Comparison of ENCODE assay signal across 9 cellular contexts in genomic region chr3:172550347-172550943, GRCh38. TPM values are rescaled to one million over a fixed set of nuclear protein-coding genes. Genes with fewer than 3 reads are reported as not detected.
DNase-seq lines count a peak whose midpoint lies in the region; ATAC-seq, FAIRE-seq and TF ChIP-seq lines count a peak whose summit lies in the region.
"Had no signal": no experiment of that assay in that cellular context is flagged by ENCODE, and none has a peak within 500 bp of the region (broad histone marks: within the 10 kb centered on the region; RNA-seq: fewer than 3 reads in every experiment).

No MANE protein-coding gene starts in this region.

- peaks cover 6% of the 10 kb centered on the region for H3K9me3 Mint-ChIP-seq in T-helper 1 cell treated with Interleukin-12 subunit alpha and Interleukin-12 subunit beta and Interleukin-4 antibody, amounts not matched to agents 30 μg/mL and 1 μg/mL, for 36 hours
- no peaks in the 10 kb centered on the region for H3K9me3 Mint-ChIP-seq in chondrocyte (ENCODE audit: low read depth)

- in situ Hi-C loops in K562 (cut with MboI): no loop called here

- peaks cover 11% of the 10 kb centered on the region for H3K36me3 Mint-ChIP-seq in T-helper 1 cell treated with Interleukin-12 subunit alpha and Interleukin-12 subunit beta and Interleukin-4 antibody, amounts not matched to agents 30 μg/mL and 1 μg/mL, for 36 hours (ENCODE audit: low read depth)
- H3K36me3 Mint-ChIP-seq in chondrocyte (ENCODE audit: low read depth): no peaks in the 10 kb centered on the region

- peak overlapping the region; percentile 9 for H3K4me3 Mint-ChIP-seq in T-helper 1 cell treated with Interleukin-12 subunit alpha and Interleukin-12 subunit beta and Interleukin-4 antibody, amounts not matched to agents 30 μg/mL and 1 μg/mL, for 36 hours
- H3K4me3 Mint-ChIP-seq in chondrocyte (ENCODE audit: unreplicated experiment): no peak overlapping the region

- ATAC-seq in HG02642 (IDR thresholded peaks at IDR 0.05; ENCODE audit: poor library complexity, unreplicated experiment) (peak; percentile 76), K562 (peak; percentile 93), Right ventricle myocardium superior (ENCODE audit: poor library complexity) (no peak)

- no peak for TF ChIP-seq RAD21 in K562 (CRISPR knock-in tag; conservative IDR thresholded peaks at IDR 0.05 in 1 of 2, IDR thresholded peaks at IDR 0.05 in 1 of 2)

- no peaks in the 10 kb centered on the region for H3K9me3 ChIP-seq in K562 (replicated peaks; ENCODE audit: control insufficient read depth, insufficient read depth, low read depth, low read length)
- H3K9me3 ChIP-seq: upper lobe of left lung had no signal

- WGBS in K562 (ENCODE audit: insufficient coverage, low coverage, missing lambda C conversion rate): 1% methylated on average over 6 of the region's 6 CpGs

- POLR2A ChIA-PET in K562 (lab: Yijun Ruan, JAX): no interaction called here

- H3K27me3 ChIP-seq in K562 (ENCODE audit: control insufficient read depth in 2 of 2, insufficient read depth in 2 of 2, low read length in 2 of 2): no peaks in the 10 kb centered on the region
- H3K27me3 ChIP-seq: upper lobe of left lung had no signal

- H3K79me2 ChIP-seq in K562 (ENCODE audit: control insufficient read depth, insufficient read depth, low read length): no peaks in the 10 kb centered on the region

- H3K27ac ChIP-seq in K562 (ENCODE audit: extremely low read depth, low read depth, low read length): no peak overlapping the region
- H3K27ac ChIP-seq: upper lobe of left lung had no signal

- no peak overlapping the region for H3K4me3 ChIP-seq in K562
- H3K4me3 ChIP-seq: upper lobe of left lung had no signal

- CTCF ChIA-PET in K562 (lab: Yijun Ruan, JAX; ENCODE audit: low intra/inter-chr PET ratio): no interaction called here

- no peak overlapping the region for H2AFZ ChIP-seq in K562 (ENCODE audit: low read depth, low read length)

- DNase-seq in AG09319 (ENCODE audit: extremely low read depth, low read depth) (peak; percentile 32), K562 (ENCODE audit: extremely low read depth in 1 of 4, low spot score in 3 of 4) (peak; percentile 15 to 77 (median 36)), Right ventricle myocardium superior (no peak), COLO668 (lab: John Stamatoyannopoulos, UW; ENCODE audit: unreplicated experiment) (no peak), chondrocyte (ENCODE audit: low spot score) (no peak)
- DNase-seq in stimulated activated CD4-positive, alpha-beta T cell treated with anti-CD3 and anti-CD28 coated beads, Interleukin-15, amount 100 ng/mL, for 48 hours (ENCODE audit: low read depth in 2 of 2): peak; percentile 76 to 83
- DNase-seq: upper lobe of left lung had no signal

- H3K9me1 ChIP-seq in K562 (ENCODE audit: control insufficient read depth, insufficient read depth, low read length): no peaks in the 10 kb centered on the region

- intact Hi-C loops in K562 (cut with micrococcal nuclease) (no loop called here), Right ventricle myocardium superior (cut with DNase I) (no loop called here)

- H3K36me3 ChIP-seq in K562 (ENCODE audit: control insufficient read depth, insufficient read depth, low read length): no peaks in the 10 kb centered on the region
- H3K36me3 ChIP-seq: upper lobe of left lung had no signal

- peaks cover 40% of the 10 kb centered on the region for H3K4me1 Mint-ChIP-seq in T-helper 1 cell treated with Interleukin-12 subunit alpha and Interleukin-12 subunit beta and Interleukin-4 antibody, amounts not matched to agents 30 μg/mL and 1 μg/mL, for 36 hours (ENCODE audit: low read depth)
- H3K4me1 Mint-ChIP-seq in chondrocyte (ENCODE audit: low read depth): peaks cover 5% of the 10 kb centered on the region

- peak; percentile 78 for FAIRE-seq in K562 (lab: Jason Lieb, UNC)

- TF ChIP-seq CTCF in AG09319 (IDR thresholded peaks at IDR 0.05; ENCODE audit: low read depth, low read length): no peak
- TF ChIP-seq CTCF in K562 (IDR thresholded peaks at IDR 0.05 in 2 of 3, conservative IDR thresholded peaks at IDR 0.05 in 1 of 3; ENCODE audit: insufficient read depth in 2 of 3, low read depth in 1 of 3, low read length in 3 of 3): no peak
- no peak for TF ChIP-seq CTCF in chondrocyte (IDR thresholded peaks at IDR 0.05)

- TF ChIP-seq POLR2A in K562 (conservative IDR thresholded peaks at IDR 0.05): no peak

- peak overlapping the region; percentile 78 for H3K27ac Mint-ChIP-seq in T-helper 1 cell treated with Interleukin-12 subunit alpha and Interleukin-12 subunit beta and Interleukin-4 antibody, amounts not matched to agents 30 μg/mL and 1 μg/mL, for 36 hours
- no peak overlapping the region for H3K27ac Mint-ChIP-seq in chondrocyte (ENCODE audit: unreplicated experiment)

- 0 out of 4 replicates have a peak overlapping the region, but pooled peaks of 1 of the 2 experiments have one; percentile 19 for H3K9ac ChIP-seq in K562 (ENCODE audit: insufficient read depth in 1 of 2, low read depth in 2 of 2, low read length in 2 of 2)

- H3K4me2 ChIP-seq in K562 (ENCODE audit: insufficient read depth, low read length): peak overlapping the region; percentile 34; the same call in 1 of the 2 replicates

- no peaks in the 10 kb centered on the region for H3K27me3 Mint-ChIP-seq in T-helper 1 cell treated with Interleukin-12 subunit alpha and Interleukin-12 subunit beta and Interleukin-4 antibody, amounts not matched to agents 30 μg/mL and 1 μg/mL, for 36 hours (ENCODE audit: low read depth)
- H3K27me3 Mint-ChIP-seq in chondrocyte (ENCODE audit: low read depth): no peaks in the 10 kb centered on the region

- BruUV-seq in K562 (replicated peaks; lab: Mats Ljungman, UMichigan): no TSS peak

- H3K4me1 ChIP-seq in K562 (replicated peaks in 1 of 2; ENCODE audit: control insufficient read depth in 2 of 2, insufficient read depth in 2 of 2, low read length in 2 of 2): peaks cover 4 to 22% of the 10 kb centered on the region in 2 experiments

- no peaks in the 10 kb centered on the region for H4K20me1 ChIP-seq in K562 (replicated peaks; ENCODE audit: control insufficient read depth, insufficient read depth, low read length)

- TF ChIP-seq EP300 in K562 (IDR thresholded peaks at IDR 0.05; ENCODE audit: low read length): peak; percentile 28; the same call in 1 of the 2 replicates

TF ChIP-seq in K562, 482 proteins besides CTCF, POLR2A, EP300 and RAD21 (continues in another document):
- TF ChIP-seq MAFF (IDR thresholded peaks at IDR 0.05; ENCODE audit: low read length) (peak; percentile 24; the same call in 1 of the 2 replicates), CREM (IDR thresholded peaks at IDR 0.05; ENCODE audit: low read depth) (peak; percentile 46; the same call in 1 of the 2 replicates), CTBP1 (IDR thresholded peaks at IDR 0.05; ENCODE audit: borderline replicate concordance) (peak; percentile 38; the same call in 1 of the 2 replicates), DACH1 (IDR thresholded peaks at IDR 0.05; ENCODE audit: partially characterized antibody) (peak; percentile 59), TAL1 (IDR thresholded peaks at IDR 0.05) (0 out of 2 replicates have a peak, but pooled peaks have one; percentile 20), TCF7L2 (IDR thresholded peaks at IDR 0.05; ENCODE audit: low read depth, low read length) (no peak), FOSL1 (tag; conservative IDR thresholded peaks at IDR 0.05) (peak; percentile 91), ETS1 (conservative IDR thresholded peaks at IDR 0.05; ENCODE audit: control insufficient read depth, low read depth, low read length) (no peak), JUND (IDR thresholded peaks at IDR 0.05; ENCODE audit: borderline replicate concordance, low read depth, low read length) (peak; percentile 96), JUND (tag; IDR thresholded peaks at IDR 0.05; ENCODE audit: borderline replicate concordance, low read depth, low read length) (peak; percentile 96; the same call in 2 of the 3 replicates), RCOR1 (IDR thresholded peaks at IDR 0.05; ENCODE audit: borderline replicate concordance in 1 of 2, low read depth in 2 of 2, low read length in 2 of 2) (peak in 1 of 2 experiments; percentile 80; a peak in 1 of 4 replicates), TCF3 (CRISPR knock-in tag; IDR thresholded peaks at IDR 0.05) (peak; percentile 27; the same call in 1 of the 2 replicates), BHLHE40 (IDR thresholded peaks at IDR 0.05; ENCODE audit: low read length) (0 out of 2 replicates have a peak, but pooled peaks have one; percentile 20), SMARCE1 (IDR thresholded peaks at IDR 0.05) (peak; percentile 73), ARID1B (IDR thresholded peaks at IDR 0.05) (peak; percentile 63), SMARCA4 (IDR thresholded peaks at IDR 0.05) (peak; percentile 72), DPF2 (IDR thresholded peaks at IDR 0.05) (peak; percentile 80)

RNA-seq across cellular contexts. Expression of gene TNFSF10, which starts 27.2 kb away (rescaled TPM):
- total RNA-seq in K562 (2011; cell fraction: chromatin; rRNA removed; ENCODE audit: low replicate concordance): not detected in 2 replicates
- total RNA-seq in K562 (2011; cell fraction: nucleolus; rRNA removed): 0.53 TPM in 1 of 2 replicates, not detected in the other
- not detected in 2 replicates for total RNA-seq in K562 (2011; cell fraction: nucleoplasm; rRNA removed)
- total RNA-seq in K562 (2014; rRNA removed) (0.33 TPM in 1 of 2 replicates, not detected in the other), K562 (2014; rRNA removed; fragmentation: Illumina TruSeq; extraction: Trizol) (0.33 and 0.35 TPM in 2 replicates), K562 (2015; rRNA removed; fragmentation: Illumina TruSeq; extraction: Trizol) (1.3 and 1.4 TPM in 2 replicates), K562 (2021) (0.13 and 0.36 TPM in 2 replicates), Right ventricle myocardium superior (13.7 TPM), chondrocyte (not detected in 3 replicates)
- polyA plus RNA-seq in K562 (2011; rRNA removed) (0.05 and 0.07 TPM in 2 replicates), K562 (2014; fragmentation: Illumina TruSeq; extraction: Trizol) (0.39 and 0.43 TPM in 2 replicates), K562 (2014; fragmentation: Nextera tagmentation; extraction: Ambion mirVana) (under 1 TPM; 0.21 TPM), K562 (2014; rRNA removed) (0.19 and 0.52 TPM in 2 replicates)
- not detected in 2 replicates for polyA plus RNA-seq in K562 (2011; cell fraction: cytosol; rRNA removed)
- not detected in 2 replicates for polyA plus RNA-seq in K562 (2011; cell fraction: nucleus; rRNA removed)
- 1.7 and 3.8 TPM in 2 replicates for polyA plus RNA-seq in K562 (2012)
- not detected in 2 replicates for polyA minus RNA-seq in K562 (2011; rRNA and poly(A)+ RNA removed)
- not detected in 2 replicates for polyA minus RNA-seq in K562 (2011; cell fraction: cytosol; rRNA and poly(A)+ RNA removed)
- not detected in 2 replicates for polyA minus RNA-seq in K562 (2011; cell fraction: nucleus; rRNA and poly(A)+ RNA removed)

Comparison
In these comparisons a context has a peak if more than half of its experiments do, and no peak if none do; other contexts are left out.
1. DNase-seq: peak in AG09319 (single experiment), K562 (4 of 4) and stimulated activated CD4-positive, alpha-beta T cell treated with anti-CD3 and anti-CD28 coated beads, Interleukin-15, amount 100 ng/mL, for 48 hours (2 of 2); none in Right ventricle myocardium superior (single experiment), COLO668 (single experiment) and chondrocyte (single experiment).